ENCODE assay signal across 16 cellular contexts in the genomic region with DNA sequence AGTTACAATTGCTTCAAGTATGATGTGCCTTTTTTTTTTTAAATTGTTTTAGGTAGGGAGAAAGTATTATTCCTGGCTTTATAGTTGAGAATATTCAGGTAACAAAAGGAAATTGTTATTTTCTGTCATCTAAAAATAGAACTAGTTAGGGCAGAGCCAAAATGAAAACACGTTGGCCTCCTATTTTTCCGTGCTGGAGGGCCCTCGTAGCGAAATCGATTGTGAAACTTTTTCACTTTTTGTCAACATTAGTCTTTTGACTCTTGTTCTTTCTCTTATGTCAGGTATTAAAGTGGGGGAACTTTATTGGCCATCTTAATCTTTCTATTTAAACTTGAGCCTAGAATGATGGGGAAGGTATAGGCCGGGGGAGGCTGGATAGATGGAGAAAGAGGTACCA.
A peak's percentile ranks its signal among the peaks of the same experiment; 100 is the strongest.
DNase-seq lines count a peak whose midpoint lies in the region; ATAC-seq and TF ChIP-seq lines count a peak whose summit lies in the region.
"Had no signal": no experiment of that assay in that cellular context is flagged by ENCODE, and none has a peak within 500 bp of the region (broad histone marks: within the 10 kb centered on the region; RNA-seq: fewer than 3 reads in every experiment).

No MANE protein-coding gene starts in this region.

- no peak overlapping the region for H2AK5ac ChIP-seq in H9 (ENCODE audit: insufficient read length, low read length)
- no peak overlapping the region for H2AK5ac ChIP-seq in neuronal stem cell (ENCODE audit: low read depth, low read length)

- no peak overlapping the region for H4K5ac ChIP-seq in H9 (ENCODE audit: insufficient read length, low read depth, low read length)

- no peaks in the 10 kb centered on the region for H3K36me3 Mint-ChIP-seq in effector memory CD8-positive, alpha-beta T cell (ENCODE audit: insufficient read depth)
- H3K36me3 Mint-ChIP-seq in H9 (ENCODE audit: insufficient read depth in 1 of 3, low read depth in 3 of 3): no peaks in the 10 kb centered on the region

- no peaks in the 10 kb centered on the region for H3K36me3 ChIP-seq in neuronal stem cell (replicated peaks in 1 of 2; ENCODE audit: control insufficient read depth in 2 of 2, insufficient read depth in 2 of 2, low read length in 2 of 2)

- H3K9me3 Mint-ChIP-seq in effector memory CD8-positive, alpha-beta T cell: peaks cover 0 to 2% of the 10 kb centered on the region in 2 donors
- H3K9me3 Mint-ChIP-seq in H9: peaks cover 0 to 3% of the 10 kb centered on the region in 2 experiments; a peak in 1 of 5 replicates
- H3K9me3 Mint-ChIP-seq: GM23338 had no signal

- H4K20me1 ChIP-seq in H9 (ENCODE audit: control insufficient read depth, insufficient read depth, insufficient read length): no peaks in the 10 kb centered on the region

- H3K4me1 ChIP-seq in H9 (ENCODE audit: insufficient read depth, low read length): no peaks in the 10 kb centered on the region
- H3K4me1 ChIP-seq in neuronal stem cell (ENCODE audit: control insufficient read depth in 2 of 2, insufficient read depth in 1 of 2, low read depth in 1 of 2, low read length in 2 of 2): peaks cover 0 to under 1% of the 10 kb centered on the region in 2 donors

- H2BK15ac ChIP-seq in H9 (ENCODE audit: low read depth, low read length) (no peak overlapping the region), neuronal stem cell (ENCODE audit: low read length) (no peak overlapping the region)

- H3K4me3 ChIP-seq in neuronal stem cell (ENCODE audit: low read length in 2 of 2): no peak overlapping the region
- H3K4me3 ChIP-seq: GM23338 had no signal

- ATAC-seq in GM18502 (IDR thresholded peaks at IDR 0.05; ENCODE audit: poor library complexity, unreplicated experiment): peak; percentile 56
- peak; percentile 54 for ATAC-seq in HG02798 (IDR thresholded peaks at IDR 0.05; ENCODE audit: poor library complexity, unreplicated experiment)
- no peak for ATAC-seq in effector memory CD8-positive, alpha-beta T cell (replicated peaks)
- peak; percentile 23 for ATAC-seq in sciatic nerve
- ATAC-seq: Panc1 had no signal

- H3K14ac ChIP-seq in H9 (ENCODE audit: insufficient read depth, low read length): no peak overlapping the region
- H3K14ac ChIP-seq in neuronal stem cell (ENCODE audit: low read length): no peak overlapping the region

- no peak overlapping the region for H3T11ph ChIP-seq in H9 (ENCODE audit: low read length)

- H4K8ac ChIP-seq in H9 (replicated peaks; ENCODE audit: insufficient read length, low read depth, low read length): no peak overlapping the region
- no peak overlapping the region for H4K8ac ChIP-seq in neuronal stem cell (ENCODE audit: low read depth, low read length)

- H4K91ac ChIP-seq in H9 (ENCODE audit: insufficient read length, low read depth, low read length): no peak overlapping the region
- no peak overlapping the region for H4K91ac ChIP-seq in neuronal stem cell (ENCODE audit: low read depth, low read length, poor library complexity)

- H3K56ac ChIP-seq in H9 (ENCODE audit: insufficient read length, low read depth, low read length): no peak overlapping the region

- H3K27ac Mint-ChIP-seq in effector memory CD8-positive, alpha-beta T cell: peak overlapping the region; percentile 6 to 29
- H3K27ac Mint-ChIP-seq in H9: 0 out of 7 replicates have a peak overlapping the region, but pooled peaks of 1 of the 3 experiments have one; percentile 6

- H3K23me2 ChIP-seq in H9 (ENCODE audit: insufficient read length, low read depth, low read length, poor library complexity, severe bottlenecking): no peaks in the 10 kb centered on the region

- H3K4me1 Mint-ChIP-seq in effector memory CD8-positive, alpha-beta T cell (ENCODE audit: low read depth in 2 of 2): peaks cover 27 to 38% of the 10 kb centered on the region in 2 donors
- H3K4me1 Mint-ChIP-seq in H9: peaks cover 26 to 40% of the 10 kb centered on the region in 2 experiments

- TF ChIP-seq CTCF in H9 (conservative IDR thresholded peaks at IDR 0.05): no peak

- H3K9ac ChIP-seq in H9 (ENCODE audit: extremely low read depth, insufficient read length, low read length) (no peak overlapping the region), neuronal stem cell (ENCODE audit: low read depth, low read length, poor library complexity) (no peak overlapping the region)
- H3K9ac ChIP-seq: parathyroid adenoma had no signal

- H3K27me3 ChIP-seq in H9 (ENCODE audit: insufficient read depth, low read length) (no peaks in the 10 kb centered on the region), neuronal stem cell (ENCODE audit: control insufficient read depth in 3 of 3, insufficient read depth in 3 of 3, low read depth in 1 of 3, low read length in 3 of 3) (no peaks in the 10 kb centered on the region)

- H3K79me1 ChIP-seq in H9 (ENCODE audit: insufficient read depth, low read depth, low read length, poor library complexity, severe bottlenecking) (no peaks in the 10 kb centered on the region), neuronal stem cell (ENCODE audit: low read depth, low read length) (no peaks in the 10 kb centered on the region)

- H2BK12ac ChIP-seq in H9 (ENCODE audit: insufficient read length, low read depth, low read length): no peak overlapping the region
- no peak overlapping the region for H2BK12ac ChIP-seq in neuronal stem cell (ENCODE audit: low read length)

- DNase-seq in effector memory CD8-positive, alpha-beta T cell: no peak
- DNase-seq in sciatic nerve (ENCODE audit: low spot score) (no peak), H9 (no peak), putamen (ENCODE audit: low spot score) (no peak), amygdala (lab: John Stamatoyannopoulos, UW) (no peak), neuronal stem cell (ENCODE audit: low spot score) (no peak)
- DNase-seq: activated effector memory CD4-positive, alpha-beta T cell treated with anti-CD3 and anti-CD28 coated beads, Interleukin-2, amount 50 U/mL, for 16 hours; anterior cingulate cortex; NCI-H2081; NCI-H526 treated with DMSO at 0.1 percent for 48 hours had no signal

- H2BK5ac ChIP-seq in H9 (ENCODE audit: insufficient read length, low read length) (no peak overlapping the region), neuronal stem cell (ENCODE audit: low read length) (no peak overlapping the region)

- H2BK120ac ChIP-seq in H9 (ENCODE audit: low read depth, low read length, poor library complexity, severe bottlenecking) (no peak overlapping the region), neuronal stem cell (ENCODE audit: low read depth, low read length) (no peak overlapping the region)

- WGBS in H9 (ENCODE audit: extremely low coverage, insufficient read length, low lambda C conversion rate): 100% methylated on average over 1 of the region's 6 CpGs
- no CpG with 5 or more reads among the region's 6 CpGs for WGBS in neuronal stem cell (ENCODE audit: extremely low coverage in 2 of 2, insufficient read length in 2 of 2, insufficient replicate concordance in 1 of 2), 2 donors

- no peak overlapping the region for H3K27ac ChIP-seq in H9 (ENCODE audit: insufficient read length, low read depth, low read length)
- no peak overlapping the region for H3K27ac ChIP-seq in neuronal stem cell (replicated peaks; ENCODE audit: low read length)
- H3K27ac ChIP-seq: parathyroid adenoma, VCaP had no signal

- H3K4me2 ChIP-seq in H9 (ENCODE audit: insufficient read depth, insufficient read length, low read length): no peak overlapping the region
- H3K4me2 ChIP-seq in neuronal stem cell (ENCODE audit: insufficient read depth, low read length, poor library complexity, severe bottlenecking): no peak overlapping the region
- H3K4me2 ChIP-seq: GM23338 had no signal

- H3K4ac ChIP-seq in H9 (ENCODE audit: low read depth, low read length): no peak overlapping the region
- no peak overlapping the region for H3K4ac ChIP-seq in neuronal stem cell (ENCODE audit: low read length)

- no peaks in the 10 kb centered on the region for H3K9me3 ChIP-seq in H9 (ENCODE audit: control insufficient read depth, low read depth, low read length)
- no peaks in the 10 kb centered on the region for H3K9me3 ChIP-seq in neuronal stem cell (replicated peaks in 1 of 2; ENCODE audit: control insufficient read depth in 2 of 2, insufficient read depth in 1 of 2, low read depth in 1 of 2, low read length in 2 of 2)

- no peak overlapping the region for H2BK20ac ChIP-seq in H9 (ENCODE audit: low read depth, low read length, poor library complexity, severe bottlenecking)

- intact Hi-C loops in sciatic nerve (cut with DNase I): no loop called here

- H3K23ac ChIP-seq in H9 (ENCODE audit: insufficient read length, low read depth, low read length) (no peak overlapping the region), neuronal stem cell (ENCODE audit: low read depth, low read length, poor library complexity) (no peak overlapping the region)

- H3K18ac ChIP-seq in H9 (ENCODE audit: insufficient read length, low read depth, low read length) (no peak overlapping the region), neuronal stem cell (ENCODE audit: low read length) (no peak overlapping the region)

- H3K27me3 Mint-ChIP-seq in effector memory CD8-positive, alpha-beta T cell: no peaks in the 10 kb centered on the region
- peaks cover 1% of the 10 kb centered on the region; the same call in 1 of the 2 replicates for H3K27me3 Mint-ChIP-seq in H9 (ENCODE audit: low read depth)

- no peaks in the 10 kb centered on the region for H3K79me2 ChIP-seq in H9 (ENCODE audit: insufficient read depth, low read length)
- H3K79me2 ChIP-seq: parathyroid adenoma had no signal

- H3K4me3 Mint-ChIP-seq in effector memory CD8-positive, alpha-beta T cell: no peak overlapping the region
- no peak overlapping the region for H3K4me3 Mint-ChIP-seq in H9
- H3K4me3 Mint-ChIP-seq: GM23338 had no signal

- H2AFZ ChIP-seq in H9 (ENCODE audit: low read length) (no peak overlapping the region), neuronal stem cell (ENCODE audit: low read length) (no peak overlapping the region)
- H2AFZ ChIP-seq: GM23338, parathyroid adenoma had no signal
